ENCODE assay signal across 32 cellular contexts in genomic region chr10:85997544-85997943, GRCh38.
DNase-seq lines count a peak whose midpoint lies in the region; ATAC-seq, FAIRE-seq and TF ChIP-seq lines count a peak whose summit lies in the region.
"Had no signal": no experiment of that assay in that cellular context is flagged by ENCODE, and none has a peak within 500 bp of the region (broad histone marks: within the 10 kb centered on the region; RNA-seq: fewer than 3 reads in every experiment).

No MANE protein-coding gene starts in this region.

- no peak overlapping the region for H2AFZ ChIP-seq in K562 (ENCODE audit: low read depth, low read length)

- TF ChIP-seq POLR2A in K562 (conservative IDR thresholded peaks at IDR 0.05) (no peak), esophagus squamous epithelium (IDR thresholded peaks at IDR 0.05) (no peak)

- no peaks in the 10 kb centered on the region for H4K20me1 ChIP-seq in K562 (replicated peaks; ENCODE audit: control insufficient read depth, insufficient read depth, low read length)
- H4K20me1 ChIP-seq: BLaER1; BLaER1 treated with 17β-estradiol and CSF1 and Interleukin-3, amounts not matched to agents 10 nM and 100 nM had no signal

- no peaks in the 10 kb centered on the region for H3K9me1 ChIP-seq in K562 (ENCODE audit: control insufficient read depth, insufficient read depth, low read length)

- H3K4me3 ChIP-seq in K562 = no peak overlapping the region
- H3K4me3 ChIP-seq in kidney (ENCODE audit: low read length in 2 of 2) = no peak overlapping the region
- no peak overlapping the region for H3K4me3 ChIP-seq in esophagus squamous epithelium
- H3K4me3 ChIP-seq: A549; BLaER1; BLaER1 treated with 17β-estradiol and CSF1 and Interleukin-3, amounts not matched to agents 10 nM and 100 nM had no signal

- POLR2A ChIA-PET in K562 (lab: Yijun Ruan, JAX) = no interaction called here

- BruUV-seq in K562 (replicated peaks; lab: Mats Ljungman, UMichigan) = no TSS peak

- TF ChIP-seq CTCF in K562 (IDR thresholded peaks at IDR 0.05 in 2 of 3, conservative IDR thresholded peaks at IDR 0.05 in 1 of 3; ENCODE audit: insufficient read depth in 2 of 3, low read depth in 1 of 3, low read length in 3 of 3) (no peak), kidney (IDR thresholded peaks at IDR 0.05; ENCODE audit: borderline replicate concordance, extremely low read depth, insufficient read depth) (no peak), esophagus squamous epithelium (IDR thresholded peaks at IDR 0.05) (no peak)

- H3K27ac ChIP-seq in K562 (ENCODE audit: extremely low read depth, low read depth, low read length) = no peak overlapping the region
- H3K27ac ChIP-seq in kidney (ENCODE audit: low read depth in 2 of 2, low read length in 2 of 2) = no peak overlapping the region
- no peak overlapping the region for H3K27ac ChIP-seq in esophagus squamous epithelium
- H3K27ac ChIP-seq: 22Rv1; A549; BLaER1; BLaER1 treated with 17β-estradiol and CSF1 and Interleukin-3, amounts not matched to agents 10 nM and 100 nM; C4-2B had no signal

- H3K9ac ChIP-seq in K562 (ENCODE audit: insufficient read depth in 1 of 2, low read depth in 2 of 2, low read length in 2 of 2) (no peak overlapping the region), kidney (ENCODE audit: low read length in 2 of 2) (no peak overlapping the region)
- H3K9ac ChIP-seq: BLaER1; BLaER1 treated with 17β-estradiol and CSF1 and Interleukin-3, amounts not matched to agents 10 nM and 100 nM had no signal

- H3K79me2 ChIP-seq in K562 (ENCODE audit: control insufficient read depth, insufficient read depth, low read length) = no peaks in the 10 kb centered on the region

- no peak overlapping the region for H3K4me2 ChIP-seq in K562 (ENCODE audit: insufficient read depth, low read length)
- H3K4me2 ChIP-seq: A549; BLaER1; BLaER1 treated with 17β-estradiol and CSF1 and Interleukin-3, amounts not matched to agents 10 nM and 100 nM had no signal

- H3K36me3 ChIP-seq in K562 (ENCODE audit: control insufficient read depth, insufficient read depth, low read length) (no peaks in the 10 kb centered on the region), kidney (ENCODE audit: control insufficient read depth in 1 of 2, insufficient read depth in 2 of 2, low read length in 2 of 2) (no peaks in the 10 kb centered on the region), esophagus squamous epithelium (no peaks in the 10 kb centered on the region)
- H3K36me3 ChIP-seq: BE2C; BLaER1; BLaER1 treated with 17β-estradiol and CSF1 and Interleukin-3, amounts not matched to agents 10 nM and 100 nM had no signal

- CTCF ChIA-PET in K562 (lab: Yijun Ruan, JAX; ENCODE audit: low intra/inter-chr PET ratio) = no interaction called here

- H3K9me3 ChIP-seq in K562 (replicated peaks; ENCODE audit: control insufficient read depth, insufficient read depth, low read depth, low read length) = no peaks in the 10 kb centered on the region
- peaks cover 0 to 7% of the 10 kb centered on the region in 2 donors for H3K9me3 ChIP-seq in kidney (ENCODE audit: control insufficient read depth in 1 of 2, low read length in 2 of 2)
- no peaks in the 10 kb centered on the region for H3K9me3 ChIP-seq in esophagus squamous epithelium
- H3K9me3 ChIP-seq: A549, BE2C, Caco-2 had no signal

- intact Hi-C loops in K562 (cut with micrococcal nuclease) = no loop called here
- intact Hi-C loops in kidney (cut with DNase I) = no loop called here
- intact Hi-C loops in esophagus squamous epithelium (cut with DNase I) = loop anchor here (10.0 kb wide), 1 partner anchor 377 kb away; no protein-coding TSS in a partner anchor

- in situ Hi-C loops in K562 (cut with MboI) = no loop called here

- no peak for TF ChIP-seq RAD21 in K562 (CRISPR knock-in tag; conservative IDR thresholded peaks at IDR 0.05 in 1 of 2, IDR thresholded peaks at IDR 0.05 in 1 of 2)

- DNase-seq in K562 (ENCODE audit: extremely low read depth in 1 of 4, low spot score in 3 of 4) = no peak
- DNase-seq in kidney = no peak
- DNase-seq in UCSD-AML1 (lab: John Stamatoyannopoulos, UW; ENCODE audit: unreplicated experiment) = no peak
- DNase-seq in esophagus squamous epithelium (lab: John Stamatoyannopoulos, UW) = no peak
- DNase-seq: 8988T; ACHN; AML-193; BE2C; C1 segment of cervical spinal cord; Caco-2; Calu3; CD4-positive, alpha-beta memory T cell; CD4-positive, alpha-beta T cell; CD4-positive, CD25-positive, alpha-beta regulatory T cell; CD8-positive, alpha-beta memory T cell; CD8-positive, alpha-beta T cell; COR-L47; DMS 273 treated with DMSO at 0.1 percent for 48 hours; DMS153; DMS53; DMS79; DMS79 treated with DMSO at 0.1 percent for 48 hours; DND-41; EL had no signal

- WGBS in K562 (ENCODE audit: insufficient coverage, low coverage, missing lambda C conversion rate) = 3% methylated on average over 3 of the region's 3 CpGs
- 91 to 97% methylated on average over 3 of the region's 3 CpGs for WGBS in esophagus squamous epithelium, 2 donors

- H3K4me1 ChIP-seq in K562 (replicated peaks in 1 of 2; ENCODE audit: control insufficient read depth in 2 of 2, insufficient read depth in 2 of 2, low read length in 2 of 2) = no peaks in the 10 kb centered on the region
- no peaks in the 10 kb centered on the region for H3K4me1 ChIP-seq in kidney (ENCODE audit: control insufficient read depth in 1 of 2, insufficient read depth in 1 of 2, low read depth in 1 of 2, low read length in 2 of 2)
- H3K4me1 ChIP-seq in esophagus squamous epithelium = no peaks in the 10 kb centered on the region
- H3K4me1 ChIP-seq: A549, Caco-2 had no signal

- H3K27me3 ChIP-seq in K562 (ENCODE audit: control insufficient read depth in 2 of 2, insufficient read depth in 2 of 2, low read length in 2 of 2) (peaks cover 0 to 7% of the 10 kb centered on the region in 2 experiments; a peak in 2 of 5 replicates), esophagus squamous epithelium (no peaks in the 10 kb centered on the region)
- H3K27me3 ChIP-seq: BE2C; BLaER1; BLaER1 treated with 17β-estradiol and CSF1 and Interleukin-3, amounts not matched to agents 10 nM and 100 nM had no signal

- no peak for TF ChIP-seq EP300 in K562 (IDR thresholded peaks at IDR 0.05; ENCODE audit: low read length)

- ATAC-seq in K562 = no peak
- no peak for ATAC-seq in GM21737 (IDR thresholded peaks at IDR 0.05; ENCODE audit: unreplicated experiment)
- ATAC-seq: A549; CD8-positive, alpha-beta T cell had no signal

- FAIRE-seq in K562 (lab: Jason Lieb, UNC) = no peak
- FAIRE-seq in colon (lab: Jason Lieb, UNC) = peak; percentile 24
- FAIRE-seq in kidney (lab: Jason Lieb, UNC) = peak; percentile 57
- FAIRE-seq: A549, D721Med had no signal

TF ChIP-seq in K562, 482 proteins besides CTCF, POLR2A, EP300 and RAD21:
- TF ChIP-seq ZNF507 (tag; conservative IDR thresholded peaks at IDR 0.05) = peak; percentile 95
- no peak for TF ChIP-seq U2AF1 (optimal IDR thresholded peaks at IDR 0.05; ENCODE audit: low read depth, low read length)
